In the genomic region with DNA sequence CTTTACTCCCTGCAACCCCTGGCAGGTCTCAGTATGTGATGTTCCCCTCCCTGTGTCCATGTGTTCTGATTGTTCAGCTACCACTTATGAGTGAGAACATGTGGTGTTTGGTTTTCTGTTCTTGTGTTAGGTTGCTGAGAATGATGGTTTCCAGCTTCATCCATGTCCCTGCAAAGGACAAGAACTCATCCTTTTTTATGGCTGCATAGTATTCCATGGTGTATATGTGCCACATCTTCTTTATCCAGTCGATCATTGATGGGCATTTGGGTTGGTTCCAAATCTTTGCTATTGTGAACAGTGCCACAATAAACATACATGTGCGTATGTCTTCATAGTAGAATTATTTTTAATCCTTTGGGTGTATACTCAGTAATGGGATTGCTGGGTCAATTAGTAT, we compare ENCODE assay signal across 1 cellular context. TPM values are rescaled to one million over a fixed set of nuclear protein-coding genes. Genes with fewer than 3 reads are reported as not detected.
"Had no signal": no experiment of that assay in that cellular context is flagged by ENCODE, and none has a peak within 500 bp of the region (broad histone marks: within the 10 kb centered on the region; RNA-seq: fewer than 3 reads in every experiment).

No MANE protein-coding gene starts in this region.

RNA-seq across cellular contexts. Expression of a gene that starts 26.6 kb away (rescaled TPM):
- total RNA-seq: GM23248 had no signal
